Comparison of ENCODE assay signal across 1 cellular context in the genomic region with DNA sequence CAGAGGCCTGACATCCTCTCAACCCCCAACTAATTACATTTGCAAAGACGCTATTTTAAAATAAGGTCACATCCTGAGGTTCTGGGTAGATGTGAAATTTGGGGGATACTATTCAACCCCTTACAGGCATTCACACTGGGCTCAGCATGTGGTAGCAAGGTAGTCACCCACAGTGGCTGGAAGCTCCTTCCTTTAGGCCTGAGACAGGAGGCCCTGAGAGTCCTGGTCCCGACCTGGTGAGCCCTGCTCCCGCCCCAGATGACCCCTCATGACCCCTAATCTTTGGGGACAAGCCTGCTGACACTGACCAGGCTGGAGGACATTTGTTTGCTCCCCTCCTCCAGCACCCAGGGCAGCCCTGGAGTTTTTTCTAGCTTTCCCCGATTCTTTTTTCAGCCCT.
TF ChIP-seq lines count a peak whose summit lies in the region.

No MANE protein-coding gene starts in this region.

TF ChIP-seq in GM23338, 12 proteins besides CTCF, POLR2A, EP300 and RAD21:
- no peak for TF ChIP-seq CREB1 (CRISPR knock-in tag; IDR thresholded peaks at IDR 0.05; ENCODE audit: low read depth)
- no peak for TF ChIP-seq JUNB (IDR thresholded peaks at IDR 0.05; ENCODE audit: unreplicated experiment)
- no peak for TF ChIP-seq ZNF114 (CRISPR knock-in tag; IDR thresholded peaks at IDR 0.05)
- TF ChIP-seq, protein P1, sequence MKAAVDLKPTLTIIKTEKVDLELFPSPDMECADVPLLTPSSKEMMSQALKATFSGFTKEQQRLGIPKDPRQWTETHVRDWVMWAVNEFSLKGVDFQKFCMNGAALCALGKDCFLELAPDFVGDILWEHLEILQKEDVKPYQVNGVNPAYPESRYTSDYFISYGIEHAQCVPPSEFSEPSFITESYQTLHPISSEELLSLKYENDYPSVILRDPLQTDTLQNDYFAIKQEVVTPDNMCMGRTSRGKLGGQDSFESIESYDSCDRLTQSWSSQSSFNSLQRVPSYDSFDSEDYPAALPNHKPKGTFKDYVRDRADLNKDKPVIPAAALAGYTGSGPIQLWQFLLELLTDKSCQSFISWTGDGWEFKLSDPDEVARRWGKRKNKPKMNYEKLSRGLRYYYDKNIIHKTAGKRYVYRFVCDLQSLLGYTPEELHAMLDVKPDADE (IDR thresholded peaks at IDR 0.05) = no peak
- no peak for TF ChIP-seq EZH2 (IDR thresholded peaks at IDR 0.05; ENCODE audit: low read depth, unreplicated experiment)
- no peak for TF ChIP-seq STAT1 (IDR thresholded peaks at IDR 0.05; ENCODE audit: unreplicated experiment)
- TF ChIP-seq NANOG (IDR thresholded peaks at IDR 0.05; ENCODE audit: borderline replicate concordance) = no peak
- no peak for TF ChIP-seq POLR2AphosphoS5 (IDR thresholded peaks at IDR 0.05; ENCODE audit: low read depth)
- TF ChIP-seq EZH2phosphoT487 (IDR thresholded peaks at IDR 0.05; ENCODE audit: unreplicated experiment) = no peak
- no peak for TF ChIP-seq ZNF331 (CRISPR knock-in tag; IDR thresholded peaks at IDR 0.05; ENCODE audit: low read depth)
- TF ChIP-seq, protein P2, sequence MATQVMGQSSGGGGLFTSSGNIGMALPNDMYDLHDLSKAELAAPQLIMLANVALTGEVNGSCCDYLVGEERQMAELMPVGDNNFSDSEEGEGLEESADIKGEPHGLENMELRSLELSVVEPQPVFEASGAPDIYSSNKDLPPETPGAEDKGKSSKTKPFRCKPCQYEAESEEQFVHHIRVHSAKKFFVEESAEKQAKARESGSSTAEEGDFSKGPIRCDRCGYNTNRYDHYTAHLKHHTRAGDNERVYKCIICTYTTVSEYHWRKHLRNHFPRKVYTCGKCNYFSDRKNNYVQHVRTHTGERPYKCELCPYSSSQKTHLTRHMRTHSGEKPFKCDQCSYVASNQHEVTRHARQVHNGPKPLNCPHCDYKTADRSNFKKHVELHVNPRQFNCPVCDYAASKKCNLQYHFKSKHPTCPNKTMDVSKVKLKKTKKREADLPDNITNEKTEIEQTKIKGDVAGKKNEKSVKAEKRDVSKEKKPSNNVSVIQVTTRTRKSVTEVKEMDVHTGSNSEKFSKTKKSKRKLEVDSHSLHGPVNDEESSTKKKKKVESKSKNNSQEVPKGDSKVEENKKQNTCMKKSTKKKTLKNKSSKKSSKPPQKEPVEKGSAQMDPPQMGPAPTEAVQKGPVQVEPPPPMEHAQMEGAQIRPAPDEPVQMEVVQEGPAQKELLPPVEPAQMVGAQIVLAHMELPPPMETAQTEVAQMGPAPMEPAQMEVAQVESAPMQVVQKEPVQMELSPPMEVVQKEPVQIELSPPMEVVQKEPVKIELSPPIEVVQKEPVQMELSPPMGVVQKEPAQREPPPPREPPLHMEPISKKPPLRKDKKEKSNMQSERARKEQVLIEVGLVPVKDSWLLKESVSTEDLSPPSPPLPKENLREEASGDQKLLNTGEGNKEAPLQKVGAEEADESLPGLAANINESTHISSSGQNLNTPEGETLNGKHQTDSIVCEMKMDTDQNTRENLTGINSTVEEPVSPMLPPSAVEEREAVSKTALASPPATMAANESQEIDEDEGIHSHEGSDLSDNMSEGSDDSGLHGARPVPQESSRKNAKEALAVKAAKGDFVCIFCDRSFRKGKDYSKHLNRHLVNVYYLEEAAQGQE (IDR thresholded peaks at IDR 0.05; ENCODE audit: unreplicated experiment) = no peak
